ENCODE assay signal across 19 cellular contexts in the genomic region with DNA sequence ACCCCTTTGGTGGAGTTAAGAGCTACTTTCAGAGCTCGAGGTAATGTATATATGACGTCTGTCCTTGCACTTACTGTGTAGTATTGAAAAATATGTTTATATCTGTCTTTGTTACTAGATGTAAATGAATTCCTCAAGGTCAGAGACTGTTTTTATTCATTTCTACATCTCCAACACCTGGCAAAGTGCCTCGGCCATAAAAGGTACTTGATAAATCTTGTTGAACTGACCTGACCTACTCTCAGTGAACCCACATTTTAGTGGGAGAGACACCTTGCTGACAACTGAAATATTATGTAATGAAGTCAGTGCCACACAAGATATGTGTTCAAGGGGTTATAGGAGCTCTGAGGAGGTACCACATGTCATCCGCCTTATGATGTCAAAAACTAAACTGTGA.
"Had no signal": no experiment of that assay in that cellular context is flagged by ENCODE, and none has a peak within 500 bp of the region (broad histone marks: within the 10 kb centered on the region; RNA-seq: fewer than 3 reads in every experiment).

No MANE protein-coding gene starts in this region.

- DNase-seq: activated B cell treated with CpG ODN at 0.5 μM for 24 hours; activated CD4-positive, alpha-beta memory T cell treated with anti-CD3 and anti-CD28 coated beads, Interleukin-2, amount 10 ng/mL, durations not matched to agents 7 days and 5 days; activated CD4-positive, alpha-beta T cell treated with anti-CD3 and anti-CD28 coated beads for 4 hours; activated CD8-positive, alpha-beta memory T cell treated with anti-CD3 and anti-CD28 coated beads, Interleukin-2, amount 10 ng/mL, durations not matched to agents 7 days and 5 days; activated naive CD4-positive, alpha-beta T cell; activated naive CD8-positive, alpha-beta T cell treated with anti-CD3 and anti-CD28 coated beads, Interleukin-2, amount 10 ng/mL, durations not matched to agents 7 days and 5 days; foreskin keratinocyte; glutamatergic neuron; islet precursor cell; mucosa of descending colon; naive B cell; spleen; stimulated activated CD4-positive, alpha-beta T cell treated with anti-CD3 and anti-CD28 coated beads, Interleukin-4, amount 100 ng/mL, for 4 hours; stimulated activated naive B cell treated with anti-CD40 and anti-IgM and Interleukin-4, amounts not matched to agents 10 μg/mL and 1 μg/mL and 100 μg/mL, for 72 hours; T-cell; transverse colon had no signal

- H3K27ac Mint-ChIP-seq: activated B cell treated with CpG ODN at 0.5 μM for 24 hours; activated CD4-positive, alpha-beta memory T cell treated with anti-CD3 and anti-CD28 coated beads, Interleukin-2, amount 10 ng/mL, durations not matched to agents 7 days and 5 days; activated CD8-positive, alpha-beta memory T cell treated with anti-CD3 and anti-CD28 coated beads, Interleukin-2, amount 10 ng/mL, durations not matched to agents 7 days and 5 days; activated naive CD8-positive, alpha-beta T cell treated with anti-CD3 and anti-CD28 coated beads, Interleukin-2, amount 10 ng/mL, durations not matched to agents 7 days and 5 days; activated T-helper 17 cell treated with anti-CD3 and anti-CD28 coated beads, Interleukin-2, amount 50 U/mL, for 72 hours; memory B cell; naive B cell; stimulated activated naive B cell treated with anti-CD40 and anti-IgM and Interleukin-4, amounts not matched to agents 10 μg/mL and 1 μg/mL and 100 μg/mL, for 72 hours; T-cell had no signal

- H3K9me3 ChIP-seq: mucosa of descending colon, spleen, transverse colon had no signal

- H3K36me3 ChIP-seq: transverse colon had no signal

- H3K4me3 ChIP-seq: mucosa of descending colon, spleen, transverse colon had no signal

- ATAC-seq: activated CD8-positive, alpha-beta memory T cell treated with anti-CD3 and anti-CD28 coated beads, Interleukin-2, amount 10 ng/mL, durations not matched to agents 7 days and 5 days; activated T-helper 17 cell treated with anti-CD3 and anti-CD28 coated beads, Interleukin-2, amount 50 U/mL, for 72 hours; foreskin keratinocyte; mucosa of descending colon; SK-N-SH treated with all-trans-retinoic acid at 6 μM for 48 hours; stimulated activated naive B cell treated with anti-CD40 and anti-IgM and Interleukin-4, amounts not matched to agents 10 μg/mL and 1 μg/mL and 100 μg/mL, for 72 hours; T-cell had no signal

- H3K27ac ChIP-seq: foreskin keratinocyte, spleen, transverse colon had no signal

- H3K9me3 Mint-ChIP-seq: activated B cell treated with CpG ODN at 0.5 μM for 24 hours; activated CD4-positive, alpha-beta memory T cell treated with anti-CD3 and anti-CD28 coated beads, Interleukin-2, amount 10 ng/mL, durations not matched to agents 7 days and 5 days; activated naive CD8-positive, alpha-beta T cell treated with anti-CD3 and anti-CD28 coated beads, Interleukin-2, amount 10 ng/mL, durations not matched to agents 7 days and 5 days; activated T-helper 17 cell treated with anti-CD3 and anti-CD28 coated beads, Interleukin-2, amount 50 U/mL, for 72 hours; memory B cell; naive B cell; stimulated activated naive B cell treated with anti-CD40 and anti-IgM and Interleukin-4, amounts not matched to agents 10 μg/mL and 1 μg/mL and 100 μg/mL, for 72 hours; T-cell had no signal

- H3K4me3 Mint-ChIP-seq: activated B cell treated with CpG ODN at 0.5 μM for 24 hours; activated CD4-positive, alpha-beta memory T cell treated with anti-CD3 and anti-CD28 coated beads, Interleukin-2, amount 10 ng/mL, durations not matched to agents 7 days and 5 days; activated CD8-positive, alpha-beta memory T cell treated with anti-CD3 and anti-CD28 coated beads, Interleukin-2, amount 10 ng/mL, durations not matched to agents 7 days and 5 days; activated naive CD8-positive, alpha-beta T cell treated with anti-CD3 and anti-CD28 coated beads, Interleukin-2, amount 10 ng/mL, durations not matched to agents 7 days and 5 days; activated T-helper 17 cell treated with anti-CD3 and anti-CD28 coated beads, Interleukin-2, amount 50 U/mL, for 72 hours; memory B cell; stimulated activated naive B cell treated with anti-CD40 and anti-IgM and Interleukin-4, amounts not matched to agents 10 μg/mL and 1 μg/mL and 100 μg/mL, for 72 hours; T-cell had no signal

- H3K27me3 ChIP-seq: foreskin keratinocyte, spleen, transverse colon had no signal

- H3K27me3 Mint-ChIP-seq: activated B cell treated with CpG ODN at 0.5 μM for 24 hours; activated CD4-positive, alpha-beta memory T cell treated with anti-CD3 and anti-CD28 coated beads, Interleukin-2, amount 10 ng/mL, durations not matched to agents 7 days and 5 days; activated CD8-positive, alpha-beta memory T cell treated with anti-CD3 and anti-CD28 coated beads, Interleukin-2, amount 10 ng/mL, durations not matched to agents 7 days and 5 days; activated naive CD8-positive, alpha-beta T cell treated with anti-CD3 and anti-CD28 coated beads, Interleukin-2, amount 10 ng/mL, durations not matched to agents 7 days and 5 days; activated T-helper 17 cell treated with anti-CD3 and anti-CD28 coated beads, Interleukin-2, amount 50 U/mL, for 72 hours; memory B cell; naive B cell; stimulated activated naive B cell treated with anti-CD40 and anti-IgM and Interleukin-4, amounts not matched to agents 10 μg/mL and 1 μg/mL and 100 μg/mL, for 72 hours; T-cell had no signal
